Comparison of ENCODE assay signal across 1 cellular context in genomic region chr12:55829967-55830600, GRCh38.
TF ChIP-seq lines count a peak whose summit lies in the region.

No MANE protein-coding gene starts in this region.

TF ChIP-seq in HepG2, 621 proteins besides CTCF, POLR2A, EP300 and RAD21 (continued from another document and continues in another):
- TF ChIP-seq, protein P1, sequence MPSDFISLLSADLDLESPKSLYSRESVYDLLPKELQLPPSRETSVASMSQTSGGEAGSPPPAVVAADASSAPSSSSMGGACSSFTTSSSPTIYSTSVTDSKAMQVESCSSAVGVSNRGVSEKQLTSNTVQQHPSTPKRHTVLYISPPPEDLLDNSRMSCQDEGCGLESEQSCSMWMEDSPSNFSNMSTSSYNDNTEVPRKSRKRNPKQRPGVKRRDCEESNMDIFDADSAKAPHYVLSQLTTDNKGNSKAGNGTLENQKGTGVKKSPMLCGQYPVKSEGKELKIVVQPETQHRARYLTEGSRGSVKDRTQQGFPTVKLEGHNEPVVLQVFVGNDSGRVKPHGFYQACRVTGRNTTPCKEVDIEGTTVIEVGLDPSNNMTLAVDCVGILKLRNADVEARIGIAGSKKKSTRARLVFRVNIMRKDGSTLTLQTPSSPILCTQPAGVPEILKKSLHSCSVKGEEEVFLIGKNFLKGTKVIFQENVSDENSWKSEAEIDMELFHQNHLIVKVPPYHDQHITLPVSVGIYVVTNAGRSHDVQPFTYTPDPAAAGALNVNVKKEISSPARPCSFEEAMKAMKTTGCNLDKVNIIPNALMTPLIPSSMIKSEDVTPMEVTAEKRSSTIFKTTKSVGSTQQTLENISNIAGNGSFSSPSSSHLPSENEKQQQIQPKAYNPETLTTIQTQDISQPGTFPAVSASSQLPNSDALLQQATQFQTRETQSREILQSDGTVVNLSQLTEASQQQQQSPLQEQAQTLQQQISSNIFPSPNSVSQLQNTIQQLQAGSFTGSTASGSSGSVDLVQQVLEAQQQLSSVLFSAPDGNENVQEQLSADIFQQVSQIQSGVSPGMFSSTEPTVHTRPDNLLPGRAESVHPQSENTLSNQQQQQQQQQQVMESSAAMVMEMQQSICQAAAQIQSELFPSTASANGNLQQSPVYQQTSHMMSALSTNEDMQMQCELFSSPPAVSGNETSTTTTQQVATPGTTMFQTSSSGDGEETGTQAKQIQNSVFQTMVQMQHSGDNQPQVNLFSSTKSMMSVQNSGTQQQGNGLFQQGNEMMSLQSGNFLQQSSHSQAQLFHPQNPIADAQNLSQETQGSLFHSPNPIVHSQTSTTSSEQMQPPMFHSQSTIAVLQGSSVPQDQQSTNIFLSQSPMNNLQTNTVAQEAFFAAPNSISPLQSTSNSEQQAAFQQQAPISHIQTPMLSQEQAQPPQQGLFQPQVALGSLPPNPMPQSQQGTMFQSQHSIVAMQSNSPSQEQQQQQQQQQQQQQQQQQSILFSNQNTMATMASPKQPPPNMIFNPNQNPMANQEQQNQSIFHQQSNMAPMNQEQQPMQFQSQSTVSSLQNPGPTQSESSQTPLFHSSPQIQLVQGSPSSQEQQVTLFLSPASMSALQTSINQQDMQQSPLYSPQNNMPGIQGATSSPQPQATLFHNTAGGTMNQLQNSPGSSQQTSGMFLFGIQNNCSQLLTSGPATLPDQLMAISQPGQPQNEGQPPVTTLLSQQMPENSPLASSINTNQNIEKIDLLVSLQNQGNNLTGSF (CRISPR knock-in tag; IDR thresholded peaks at IDR 0.05): no peak
- TF ChIP-seq ATF7 (IDR thresholded peaks at IDR 0.05) (no peak), ATF7 (CRISPR knock-in tag; IDR thresholded peaks at IDR 0.05) (no peak), PATZ1 (CRISPR knock-in tag; IDR thresholded peaks at IDR 0.05) (peak; percentile 82; the same call in 1 of the 2 replicates), RELA (CRISPR knock-in tag; IDR thresholded peaks at IDR 0.05) (no peak), ZNF598 (CRISPR knock-in tag; IDR thresholded peaks at IDR 0.05; ENCODE audit: borderline replicate concordance) (no peak), ZNF839 (CRISPR knock-in tag; IDR thresholded peaks at IDR 0.05; ENCODE audit: borderline replicate concordance) (no peak; the same call in 1 of the 2 replicates), ZNF556 (CRISPR knock-in tag; IDR thresholded peaks at IDR 0.05; ENCODE audit: borderline replicate concordance) (peak; percentile 38; the same call in 1 of the 2 replicates), KIAA2018 (CRISPR knock-in tag; IDR thresholded peaks at IDR 0.05; ENCODE audit: borderline replicate concordance) (no peak), MAZ (IDR thresholded peaks at IDR 0.05; ENCODE audit: borderline replicate concordance, low read depth, low read length) (no peak), MAZ (CRISPR knock-in tag; IDR thresholded peaks at IDR 0.05; ENCODE audit: low read depth) (peak; percentile 56; the same call in 1 of the 2 replicates), PPARG (CRISPR knock-in tag; conservative IDR thresholded peaks at IDR 0.05) (no peak), ZNF557 (CRISPR knock-in tag; IDR thresholded peaks at IDR 0.05) (no peak), ZNF317 (CRISPR knock-in tag; IDR thresholded peaks at IDR 0.05) (no peak), KDM2A (CRISPR knock-in tag; IDR thresholded peaks at IDR 0.05; ENCODE audit: borderline replicate concordance, low read depth) (0 out of 2 replicates have a peak, but pooled peaks have one; percentile 10), ZNF230 (CRISPR knock-in tag; IDR thresholded peaks at IDR 0.05) (no peak), ZNF549 (CRISPR knock-in tag; IDR thresholded peaks at IDR 0.05) (no peak), CBFB (CRISPR knock-in tag; IDR thresholded peaks at IDR 0.05) (no peak), GABPA (IDR thresholded peaks at IDR 0.05; ENCODE audit: low read depth, low read length) (0 out of 2 replicates have a peak, but pooled peaks have one; percentile 22), GABPA (CRISPR knock-in tag; IDR thresholded peaks at IDR 0.05; ENCODE audit: low read depth) (no peak), SNRNP70 (IDR thresholded peaks at IDR 0.05; ENCODE audit: low read depth, low read length) (no peak), ZNF530 (CRISPR knock-in tag; IDR thresholded peaks at IDR 0.05; ENCODE audit: low read depth) (no peak), ZBTB38 (CRISPR knock-in tag; IDR thresholded peaks at IDR 0.05) (0 out of 2 replicates have a peak, but pooled peaks have one; percentile 1), KDM3A (CRISPR knock-in tag; IDR thresholded peaks at IDR 0.05; ENCODE audit: low read depth) (no peak), ZNF605 (CRISPR knock-in tag; IDR thresholded peaks at IDR 0.05) (peak; percentile 35; the same call in 1 of the 2 replicates), RBM22 (optimal IDR thresholded peaks at IDR 0.05; ENCODE audit: low read length) (no peak), ZNF766 (CRISPR knock-in tag; IDR thresholded peaks at IDR 0.05; ENCODE audit: borderline replicate concordance) (no peak), GPN1 (CRISPR knock-in tag; IDR thresholded peaks at IDR 0.05; ENCODE audit: borderline replicate concordance) (no peak), NFRKB (IDR thresholded peaks at IDR 0.05) (no peak), NBN (conservative IDR thresholded peaks at IDR 0.05) (no peak), HNRNPH1 (optimal IDR thresholded peaks at IDR 0.05; ENCODE audit: low read depth, low read length) (no peak), ZNF687 (CRISPR knock-in tag; IDR thresholded peaks at IDR 0.05) (peak; percentile 29), NFKB2 (CRISPR knock-in tag; IDR thresholded peaks at IDR 0.05; ENCODE audit: borderline replicate concordance) (no peak), ZSCAN20 (CRISPR knock-in tag; IDR thresholded peaks at IDR 0.05; ENCODE audit: borderline replicate concordance) (0 out of 2 replicates have a peak, but pooled peaks have one; percentile 5)
- TF ChIP-seq, protein P2, sequence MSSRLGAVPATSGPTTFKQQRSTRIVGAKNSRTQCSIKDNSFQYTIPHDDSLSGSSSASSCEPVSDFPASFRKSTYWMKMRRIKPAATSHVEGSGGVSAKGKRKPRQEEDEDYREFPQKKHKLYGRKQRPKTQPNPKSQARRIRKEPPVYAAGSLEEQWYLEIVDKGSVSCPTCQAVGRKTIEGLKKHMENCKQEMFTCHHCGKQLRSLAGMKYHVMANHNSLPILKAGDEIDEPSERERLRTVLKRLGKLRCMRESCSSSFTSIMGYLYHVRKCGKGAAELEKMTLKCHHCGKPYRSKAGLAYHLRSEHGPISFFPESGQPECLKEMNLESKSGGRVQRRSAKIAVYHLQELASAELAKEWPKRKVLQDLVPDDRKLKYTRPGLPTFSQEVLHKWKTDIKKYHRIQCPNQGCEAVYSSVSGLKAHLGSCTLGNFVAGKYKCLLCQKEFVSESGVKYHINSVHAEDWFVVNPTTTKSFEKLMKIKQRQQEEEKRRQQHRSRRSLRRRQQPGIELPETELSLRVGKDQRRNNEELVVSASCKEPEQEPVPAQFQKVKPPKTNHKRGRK (CRISPR knock-in tag; IDR thresholded peaks at IDR 0.05): 0 out of 2 replicates have a peak, but pooled peaks have one; percentile 30
- TF ChIP-seq, protein P3, sequence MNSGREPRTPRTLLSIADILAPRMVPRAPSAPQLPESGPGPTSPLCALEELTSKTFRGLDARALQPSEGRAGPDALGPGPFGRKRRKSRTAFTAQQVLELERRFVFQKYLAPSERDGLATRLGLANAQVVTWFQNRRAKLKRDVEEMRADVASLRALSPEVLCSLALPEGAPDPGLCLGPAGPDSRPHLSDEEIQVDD (CRISPR knock-in tag; IDR thresholded peaks at IDR 0.05; ENCODE audit: borderline replicate concordance): no peak
